In genomic region chr18:24138884-24139616, GRCh38 we compare ENCODE assay signal across 8 cellular contexts. TPM values are rescaled to one million over a fixed set of nuclear protein-coding genes. Genes with fewer than 3 reads are reported as not detected.
A peak's percentile ranks its signal among the peaks of the same experiment; 100 is the strongest.
DNase-seq lines count a peak whose midpoint lies in the region; ATAC-seq, FAIRE-seq and TF ChIP-seq lines count a peak whose summit lies in the region.

Gene CABYR (plus strand): TSS chr18:24139062. CDS start chr18:24143115, 4,053 bp downstream.

- no peaks in the 10 kb centered on the region for H3K36me3 ChIP-seq in ascending aorta
- no peaks in the 10 kb centered on the region for H3K36me3 ChIP-seq in right atrium auricular region
- H3K36me3 ChIP-seq in prostate gland = no peaks in the 10 kb centered on the region
- no peaks in the 10 kb centered on the region for H3K36me3 ChIP-seq in upper lobe of left lung

- H3K4me3 Mint-ChIP-seq in T-helper 1 cell treated with Interleukin-12 subunit alpha and Interleukin-12 subunit beta and Interleukin-4 antibody, amounts not matched to agents 30 μg/mL and 1 μg/mL, for 36 hours = peak within 1 kb of the TSS; percentile 85

- TF ChIP-seq EP300 in upper lobe of left lung (IDR thresholded peaks at IDR 0.05) = no peak

- 1% methylated on average over 57 of the region's 59 CpGs for WGBS in prostate gland
- 5 to 20% methylated on average over 15 to 55 of the region's 59 CpGs for WGBS in upper lobe of left lung, 2 donors

- no peak for FAIRE-seq in D721Med (lab: Jason Lieb, UNC)

- intact Hi-C loops in ascending aorta (cut with DNase I) = loop anchor here (1.0 kb wide), 1 partner anchor 133 kb away; no protein-coding TSS in a partner anchor
- intact Hi-C loops in prostate gland (cut with DNase I) = no loop called here

- peaks cover 18% of the 10 kb centered on the region for H3K36me3 Mint-ChIP-seq in T-helper 1 cell treated with Interleukin-12 subunit alpha and Interleukin-12 subunit beta and Interleukin-4 antibody, amounts not matched to agents 30 μg/mL and 1 μg/mL, for 36 hours (ENCODE audit: low read depth)

- H3K27me3 Mint-ChIP-seq in T-helper 1 cell treated with Interleukin-12 subunit alpha and Interleukin-12 subunit beta and Interleukin-4 antibody, amounts not matched to agents 30 μg/mL and 1 μg/mL, for 36 hours (ENCODE audit: low read depth) = peaks cover 25% of the 10 kb centered on the region

- peaks cover 20% of the 10 kb centered on the region for H3K4me1 Mint-ChIP-seq in T-helper 1 cell treated with Interleukin-12 subunit alpha and Interleukin-12 subunit beta and Interleukin-4 antibody, amounts not matched to agents 30 μg/mL and 1 μg/mL, for 36 hours (ENCODE audit: low read depth)

- DNase-seq in D721Med (ENCODE audit: insufficient read length, low spot score) (peak; percentile 55), HuH-7.5 (ENCODE audit: low spot score) (peak; percentile 57), ascending aorta (ENCODE audit: low spot score in 2 of 2) (peak; percentile 45 to 89), right atrium auricular region (ENCODE audit: low spot score) (peak; percentile 75), prostate gland (ENCODE audit: low spot score) (peak; percentile 60), upper lobe of left lung (peak; percentile 67 to 95)

- TF ChIP-seq CTCF in D721Med (IDR thresholded peaks at IDR 0.05; ENCODE audit: insufficient read depth, missing control alignments) (no peak), ascending aorta (IDR thresholded peaks at IDR 0.05) (no peak), right atrium auricular region (IDR thresholded peaks at IDR 0.05) (no peak), prostate gland (IDR thresholded peaks at IDR 0.05) (no peak), upper lobe of left lung (IDR thresholded peaks at IDR 0.05) (no peak)

- peak within 1 kb of the TSS; percentile 76 to 77 for H3K4me3 ChIP-seq in ascending aorta
- H3K4me3 ChIP-seq in right atrium auricular region = peak within 1 kb of the TSS; percentile 57 to 68
- H3K4me3 ChIP-seq in prostate gland = peak within 1 kb of the TSS; percentile 48 to 52
- H3K4me3 ChIP-seq in upper lobe of left lung = peak within 1 kb of the TSS in 3 of 4 donors; percentile 45 to 56 (median 46)

- H3K4me1 ChIP-seq in ascending aorta (peaks cover 0 to 6% of the 10 kb centered on the region in 2 donors), right atrium auricular region (peaks cover 0 to 12% of the 10 kb centered on the region in 2 donors), prostate gland (replicated peaks) (no peaks in the 10 kb centered on the region), upper lobe of left lung (peaks cover 3 to 18% (median 10%) of the 10 kb centered on the region in 4 donors)

- H3K27ac ChIP-seq in ascending aorta = peak within 1 kb of the TSS; percentile 55 to 69
- peak within 1 kb of the TSS; percentile 11 to 39 for H3K27ac ChIP-seq in right atrium auricular region
- H3K27ac ChIP-seq in prostate gland = peak within 1 kb of the TSS; percentile 25 to 53
- H3K27ac ChIP-seq in upper lobe of left lung = peak within 1 kb of the TSS in 2 of 4 donors; percentile 19 to 32

- H3K9me3 ChIP-seq in ascending aorta (no peaks in the 10 kb centered on the region), right atrium auricular region (no peaks in the 10 kb centered on the region), prostate gland (no peaks in the 10 kb centered on the region), upper lobe of left lung (no peaks in the 10 kb centered on the region)

- TF ChIP-seq POLR2A in prostate gland (IDR thresholded peaks at IDR 0.05) = peak; percentile 56
- TF ChIP-seq POLR2A in upper lobe of left lung (IDR thresholded peaks at IDR 0.05) = peak in 1 of 4 donors; percentile 40

- H3K9me3 Mint-ChIP-seq in T-helper 1 cell treated with Interleukin-12 subunit alpha and Interleukin-12 subunit beta and Interleukin-4 antibody, amounts not matched to agents 30 μg/mL and 1 μg/mL, for 36 hours = no peaks in the 10 kb centered on the region

- ATAC-seq in GM21381 (IDR thresholded peaks at IDR 0.05; ENCODE audit: unreplicated experiment) (peak; percentile 91), upper lobe of left lung (ENCODE audit: low FRiP score in 2 of 2) (peak; percentile 74 to 95)

- no peak within 1 kb of the TSS for H3K27ac Mint-ChIP-seq in T-helper 1 cell treated with Interleukin-12 subunit alpha and Interleukin-12 subunit beta and Interleukin-4 antibody, amounts not matched to agents 30 μg/mL and 1 μg/mL, for 36 hours

- H3K27me3 ChIP-seq in ascending aorta (no peaks in the 10 kb centered on the region), right atrium auricular region (no peaks in the 10 kb centered on the region), prostate gland (replicated peaks; ENCODE audit: insufficient read depth) (no peaks in the 10 kb centered on the region), upper lobe of left lung (peaks cover 0 to 3% (median 0%) of the 10 kb centered on the region in 4 donors)

RNA-seq across cellular contexts. Expression of gene CABYR, which starts in this region (rescaled TPM):
- total RNA-seq in ascending aorta (not detected), right atrium auricular region (under 1 TPM; 0.41 to 0.67 TPM), prostate gland (10 to 100 TPM; 13.2 to 39.5 TPM), upper lobe of left lung (1 to 10 TPM in 3 of 6 donors, under 1 TPM in 1, not detected in 2; 0.51 to 3.1 (median 2.1) TPM)

Comparison
In these comparisons a context has a peak if more than half of its experiments do, and no peak if none do; other contexts are left out.
1. Peak in DNase-seq, H3K4me3 ChIP-seq and H3K27ac ChIP-seq in ascending aorta; RNA of the gene not detected or under 1 TPM.
2. Peak in DNase-seq, H3K4me3 ChIP-seq and H3K27ac ChIP-seq in right atrium auricular region; RNA of the gene not detected or under 1 TPM.